In genomic region chrX:102126863-102127262, GRCh38 we compare ENCODE assay signal across 39 cellular contexts. TPM values are rescaled to one million over a fixed set of nuclear protein-coding genes. Genes with fewer than 3 reads are reported as not detected.
DNase-seq lines count a peak whose midpoint lies in the region; ATAC-seq, FAIRE-seq and TF ChIP-seq lines count a peak whose summit lies in the region.
"Had no signal": no experiment of that assay in that cellular context is flagged by ENCODE, and none has a peak within 500 bp of the region (broad histone marks: within the 10 kb centered on the region; RNA-seq: fewer than 3 reads in every experiment).

No MANE protein-coding gene starts in this region.

- WGBS in sigmoid colon, 2 donors: 52 to 53% methylated on average over 8 of the region's 8 CpGs

- H3K36me3 ChIP-seq in GM23338 (ENCODE audit: insufficient read depth) (no peaks in the 10 kb centered on the region), astrocyte (ENCODE audit: insufficient read depth, low read length) (no peaks in the 10 kb centered on the region), iPS-20b (ENCODE audit: insufficient read depth, low read depth, low read length) (no peaks in the 10 kb centered on the region), sigmoid colon (no peaks in the 10 kb centered on the region)
- H3K36me3 ChIP-seq: BE2C, heart right ventricle, lower lobe of right lung, right atrium auricular region, tibial nerve had no signal

- H3K9me3 Mint-ChIP-seq in GM23338: no peaks in the 10 kb centered on the region; the same call in 2 of the 3 replicates
- no peaks in the 10 kb centered on the region for H3K9me3 Mint-ChIP-seq in astrocyte (ENCODE audit: unreplicated experiment)
- H3K9me3 Mint-ChIP-seq: activated CD4-positive, alpha-beta T cell treated with anti-CD3 and anti-CD28 coated beads, Interleukin-2, amount 10 ng/mL, durations not matched to agents 24 days and 14 days; activated naive CD8-positive, alpha-beta T cell treated with anti-CD3 and anti-CD28 coated beads, Interleukin-2, amount 10 ng/mL, durations not matched to agents 7 days and 5 days; activated T-cell treated with anti-CD3 and anti-CD28 coated beads, Interleukin-2, amount 50 U/mL, for 24 hours; natural killer cell; stimulated activated naive CD8-positive, alpha-beta T cell treated with anti-CD3 and anti-CD28 coated beads, Interleukin-15, amount 100 ng/mL, for 72 hours had no signal

- peak; percentile 27; the same call in 2 of the 3 replicates for ATAC-seq in GM23338
- no peak for ATAC-seq in GM21360 (IDR thresholded peaks at IDR 0.05; ENCODE audit: unreplicated experiment)
- no peak for ATAC-seq in HG03354 (IDR thresholded peaks at IDR 0.05; ENCODE audit: poor library complexity, severe bottlenecking, unreplicated experiment)
- ATAC-seq in HG02973 (IDR thresholded peaks at IDR 0.05; ENCODE audit: unreplicated experiment): no peak
- ATAC-seq: heart right ventricle; natural killer cell; stimulated activated naive CD8-positive, alpha-beta T cell treated with anti-CD3 and anti-CD28 coated beads, Interleukin-15, amount 100 ng/mL, for 72 hours had no signal

- peaks cover 27% of the 10 kb centered on the region for H3K27me3 ChIP-seq in GM23338 (ENCODE audit: insufficient read depth)
- no peaks in the 10 kb centered on the region for H3K27me3 ChIP-seq in astrocyte (ENCODE audit: insufficient read depth, low read length)
- peaks cover 31% of the 10 kb centered on the region for H3K27me3 ChIP-seq in iPS-20b (ENCODE audit: insufficient read depth, low read length)
- peaks cover 0 to 3% (median 0%) of the 10 kb centered on the region in 3 donors for H3K27me3 ChIP-seq in sigmoid colon
- H3K27me3 ChIP-seq: BE2C, right atrium auricular region had no signal

- peaks cover 13% of the 10 kb centered on the region for H3K4me1 Mint-ChIP-seq in GM23338
- no peaks in the 10 kb centered on the region for H3K4me1 Mint-ChIP-seq in astrocyte (ENCODE audit: low read depth, unreplicated experiment)
- H3K4me1 Mint-ChIP-seq: activated CD4-positive, alpha-beta T cell treated with anti-CD3 and anti-CD28 coated beads, Interleukin-2, amount 10 ng/mL, durations not matched to agents 24 days and 14 days; natural killer cell had no signal

- intact Hi-C loops in sigmoid colon (cut with DNase I): loop anchor here (10.0 kb wide), 1 partner anchor 192 kb away; the partner anchor contains the start of gene ZMAT1

- H3K9ac ChIP-seq in astrocyte (ENCODE audit: low read length): no peak overlapping the region
- no peak overlapping the region; the same call in 1 of the 2 replicates for H3K9ac ChIP-seq in iPS-20b (ENCODE audit: low read depth, low read length)

- TF ChIP-seq CTCF in GM23338 (conservative IDR thresholded peaks at IDR 0.05; ENCODE audit: low read depth in 2 of 2): no peak
- TF ChIP-seq CTCF in astrocyte (IDR thresholded peaks at IDR 0.05; ENCODE audit: insufficient read depth, low read depth, low read length): no peak
- TF ChIP-seq CTCF in sigmoid colon (IDR thresholded peaks at IDR 0.05): no peak
- no peak for TF ChIP-seq CTCF in GM13976 (IDR thresholded peaks at IDR 0.05; ENCODE audit: borderline replicate concordance, control extremely low read depth, extremely low read depth, insufficient read depth, missing control alignments)

- in situ Hi-C loops in GM13976 (cut with MboI; ENCODE audit: low sequenced_read_pairs, unreplicated experiment): no loop called here

- H3K36me3 Mint-ChIP-seq in GM23338 (ENCODE audit: low read depth): peaks cover 4% of the 10 kb centered on the region
- H3K36me3 Mint-ChIP-seq in astrocyte (ENCODE audit: low read depth, unreplicated experiment): no peaks in the 10 kb centered on the region
- H3K36me3 Mint-ChIP-seq: activated naive CD8-positive, alpha-beta T cell treated with anti-CD3 and anti-CD28 coated beads, Interleukin-2, amount 10 ng/mL, durations not matched to agents 7 days and 5 days; natural killer cell had no signal

- H3K9me3 ChIP-seq in astrocyte (ENCODE audit: insufficient read depth, low read depth, low read length) (no peaks in the 10 kb centered on the region), iPS-20b (ENCODE audit: insufficient read depth, low read depth, low read length) (no peaks in the 10 kb centered on the region), sigmoid colon (no peaks in the 10 kb centered on the region)
- H3K9me3 ChIP-seq: BE2C, lower lobe of right lung, right atrium auricular region, tibial nerve had no signal

- peak overlapping the region; percentile 62 for H3K4me3 ChIP-seq in GM23338
- H3K4me3 ChIP-seq in astrocyte (ENCODE audit: insufficient read depth, low read depth, low read length): no peak overlapping the region
- peak overlapping the region; percentile 67; the same call in 1 of the 2 replicates for H3K4me3 ChIP-seq in iPS-20b (ENCODE audit: low read length)
- no peak overlapping the region for H3K4me3 ChIP-seq in sigmoid colon
- H3K4me3 ChIP-seq: heart right ventricle, lower lobe of right lung had no signal

- FAIRE-seq in astrocyte (lab: Jason Lieb, UNC): peak; percentile 26
- FAIRE-seq: HTR-8/SVneo had no signal

- H3K27ac Mint-ChIP-seq in GM23338 (no peak overlapping the region), astrocyte (ENCODE audit: unreplicated experiment) (no peak overlapping the region)
- H3K27ac Mint-ChIP-seq: activated CD4-positive, alpha-beta T cell treated with anti-CD3 and anti-CD28 coated beads, Interleukin-2, amount 10 ng/mL, durations not matched to agents 24 days and 14 days; activated naive CD8-positive, alpha-beta T cell treated with anti-CD3 and anti-CD28 coated beads, Interleukin-2, amount 10 ng/mL, durations not matched to agents 7 days and 5 days; activated T-cell treated with anti-CD3 and anti-CD28 coated beads, Interleukin-2, amount 50 U/mL, for 24 hours; natural killer cell had no signal

- H3K27me3 Mint-ChIP-seq in GM23338 (ENCODE audit: insufficient read depth, low read depth, poor library complexity) (peaks cover 10% of the 10 kb centered on the region), astrocyte (ENCODE audit: low read depth, unreplicated experiment) (peaks cover 33% of the 10 kb centered on the region)

- H3K4me2 ChIP-seq in GM23338 (peak overlapping the region; percentile 71), astrocyte (ENCODE audit: low read length) (no peak overlapping the region)

- H3K27ac ChIP-seq in GM23338 (ENCODE audit: low read depth) (no peak overlapping the region), astrocyte (ENCODE audit: low read depth, low read length) (no peak overlapping the region), iPS-20b (ENCODE audit: low read length) (no peak overlapping the region), sigmoid colon (peak overlapping the region; percentile 62 to 76 (median 76))
- H3K27ac ChIP-seq: heart right ventricle, lower lobe of right lung, right atrium auricular region, tibial nerve had no signal

- no peaks in the 10 kb centered on the region for H3K79me2 ChIP-seq in GM23338 (replicated peaks; ENCODE audit: insufficient read depth)
- H3K79me2 ChIP-seq in astrocyte (ENCODE audit: insufficient read depth, low read length): no peaks in the 10 kb centered on the region

- TF ChIP-seq POLR2A in sigmoid colon (IDR thresholded peaks at IDR 0.05): no peak

- TF ChIP-seq EP300 in sigmoid colon (IDR thresholded peaks at IDR 0.05): no peak

- no peaks in the 10 kb centered on the region for H4K20me1 ChIP-seq in GM23338 (replicated peaks; ENCODE audit: insufficient read depth)
- no peaks in the 10 kb centered on the region for H4K20me1 ChIP-seq in astrocyte (ENCODE audit: insufficient read depth, low read length)

- H3K4me3 Mint-ChIP-seq in GM23338: peak overlapping the region; percentile 84
- H3K4me3 Mint-ChIP-seq in astrocyte (ENCODE audit: unreplicated experiment): peak overlapping the region; percentile 20
- H3K4me3 Mint-ChIP-seq: activated CD4-positive, alpha-beta T cell treated with anti-CD3 and anti-CD28 coated beads, Interleukin-2, amount 10 ng/mL, durations not matched to agents 24 days and 14 days; activated T-cell treated with anti-CD3 and anti-CD28 coated beads, Interleukin-2, amount 50 U/mL, for 24 hours; natural killer cell had no signal

- DNase-seq in GM23338 (ENCODE audit: low spot score) (peak; percentile 9), astrocyte (ENCODE audit: low read depth) (no peak), sigmoid colon (no peak), GM13976 (ENCODE audit: low spot score) (no peak)
- DNase-seq: ACHN; activated CD4-positive, alpha-beta T cell treated with anti-CD3 and anti-CD28 coated beads, Interleukin-2, amount 10 ng/mL, durations not matched to agents 24 days and 14 days; activated gamma-delta T cell; activated naive CD8-positive, alpha-beta T cell treated with anti-CD3 and anti-CD28 coated beads, Interleukin-2, amount 10 ng/mL, durations not matched to agents 7 days and 5 days; activated T-cell treated with anti-CD3 and anti-CD28 coated beads, Interleukin-2, amount 50 U/mL, for 24 hours; aorta; BE2C; cortex of kidney; heart right ventricle; KBM-7; lower lobe of right lung; natural killer cell; NCI-H1092; NCI-H187; NCI-H2171; SIG-M5; stimulated activated CD4-positive, alpha-beta T cell treated with anti-CD3 and anti-CD28 coated beads, Interleukin-1b, Interleukin-23, amount 100 ng/mL, for 48 hours; stimulated activated naive CD8-positive, alpha-beta T cell treated with anti-CD3 and anti-CD28 coated beads, Interleukin-15, amount 100 ng/mL, for 72 hours; SW 1271; T-helper 9 cell had no signal

- H2AFZ ChIP-seq in GM23338 (no peak overlapping the region), astrocyte (ENCODE audit: low read depth, low read length) (no peak overlapping the region)

- H3K4me1 ChIP-seq in GM23338 (ENCODE audit: insufficient read depth) (no peaks in the 10 kb centered on the region), astrocyte (ENCODE audit: insufficient read depth, low read length) (no peaks in the 10 kb centered on the region), iPS-20b (ENCODE audit: insufficient read depth, low read length) (no peaks in the 10 kb centered on the region), sigmoid colon (peaks cover 0 to 8% (median 0%) of the 10 kb centered on the region in 4 donors)
- H3K4me1 ChIP-seq: BE2C, heart right ventricle, lower lobe of right lung, right atrium auricular region, tibial nerve had no signal

- no peaks in the 10 kb centered on the region for H3K9me2 ChIP-seq in GM23338 (ENCODE audit: insufficient read depth)

- H3F3A ChIP-seq in GM23338 (replicated peaks; ENCODE audit: low read depth): no peaks in the 10 kb centered on the region

RNA-seq across cellular contexts. Expression of gene TCEAL2, which starts 1.4 kb away (rescaled TPM):
- total RNA-seq in GM23338 (2014; rRNA removed; shearing (Covaris generic)): 9.1 and 12.3 TPM in 2 replicates
- polyA plus RNA-seq in GM23338 (2016; fragmentation: Nextera tagmentation; extraction: Ambion mirVana) (45.9 and 46.6 TPM in 2 replicates), sigmoid colon (1 to 10 TPM in 2 of 3 donors, not detected in 1; 3.9 to 6.0 TPM)
- total RNA-seq in astrocyte (1.0 and 1.8 TPM in 2 replicates), sigmoid colon (10 to 100 TPM; 10.5 to 40.2 (median 29.3) TPM)
- total RNA-seq: activated CD4-positive, alpha-beta T cell treated with anti-CD3 and anti-CD28 coated beads, Interleukin-2, amount 10 ng/mL, durations not matched to agents 24 days and 14 days; activated CD8-positive, alpha-beta memory T cell treated with anti-CD3 and anti-CD28 coated beads for 36 hours; fibroblast of villous mesenchyme; G401; natural killer cell; NCI-H460 had no signal

RNA-seq across cellular contexts. Expression of gene TCEAL6, which starts 15.4 kb away (rescaled TPM):
- 0.24 and 4.2 TPM in 2 replicates for total RNA-seq in GM23338 (2014; rRNA removed; shearing (Covaris generic))
- polyA plus RNA-seq in GM23338 (2016; fragmentation: Nextera tagmentation; extraction: Ambion mirVana): 1.2 and 2.2 TPM in 2 replicates
- total RNA-seq in astrocyte: not detected in 2 replicates
- total RNA-seq in sigmoid colon: 1 to 10 TPM in 2 of 4 donors, not detected in 2; 1.8 to 2.0 TPM
- under 1 TPM in 1 of 3 donors, not detected in 2; 0.63 TPM for polyA plus RNA-seq in sigmoid colon
- total RNA-seq: activated CD4-positive, alpha-beta T cell treated with anti-CD3 and anti-CD28 coated beads, Interleukin-2, amount 10 ng/mL, durations not matched to agents 24 days and 14 days; activated CD8-positive, alpha-beta memory T cell treated with anti-CD3 and anti-CD28 coated beads for 36 hours; activated naive CD8-positive, alpha-beta T cell treated with anti-CD3 and anti-CD28 coated beads, Interleukin-2, amount 10 ng/mL, durations not matched to agents 7 days and 5 days; cardiac septum; fibroblast of villous mesenchyme; G401; heart right ventricle; lower lobe of right lung; M059J; mononuclear cell; natural killer cell; NCI-H460; tibial nerve had no signal
- polyA plus RNA-seq: esophagus, heart right ventricle had no signal

RNA-seq across cellular contexts. Expression of gene BEX5, which starts 28.9 kb away (rescaled TPM):
- total RNA-seq in GM23338 (2014; rRNA removed; shearing (Covaris generic)): 12.0 and 22.4 TPM in 2 replicates
- polyA plus RNA-seq in GM23338 (2016; fragmentation: Nextera tagmentation; extraction: Ambion mirVana) (30.8 and 34.7 TPM in 2 replicates), sigmoid colon (10 to 100 TPM in 1 of 3 donors, 1 to 10 TPM in 2; 1.6 to 10.2 (median 3.3) TPM)
- total RNA-seq in astrocyte (1.4 and 1.6 TPM in 2 replicates), sigmoid colon (1 to 10 TPM; 1.4 to 4.6 (median 2.2) TPM)
- total RNA-seq: cardiac septum, fibroblast of villous mesenchyme, G401 had no signal

Comparison
In these comparisons a context has a peak if more than half of its experiments do, and no peak if none do; other contexts are left out.
1. H3K27ac ChIP-seq: peak in sigmoid colon (4 of 4); none in GM23338 (single experiment), astrocyte (single experiment) and iPS-20b (single experiment).
2. H3K4me3 ChIP-seq: peak in GM23338 (single experiment) and iPS-20b (single experiment); none in astrocyte (single experiment) and sigmoid colon (0 of 4).